Comparison of ENCODE assay signal across 13 cellular contexts in the genomic region with DNA sequence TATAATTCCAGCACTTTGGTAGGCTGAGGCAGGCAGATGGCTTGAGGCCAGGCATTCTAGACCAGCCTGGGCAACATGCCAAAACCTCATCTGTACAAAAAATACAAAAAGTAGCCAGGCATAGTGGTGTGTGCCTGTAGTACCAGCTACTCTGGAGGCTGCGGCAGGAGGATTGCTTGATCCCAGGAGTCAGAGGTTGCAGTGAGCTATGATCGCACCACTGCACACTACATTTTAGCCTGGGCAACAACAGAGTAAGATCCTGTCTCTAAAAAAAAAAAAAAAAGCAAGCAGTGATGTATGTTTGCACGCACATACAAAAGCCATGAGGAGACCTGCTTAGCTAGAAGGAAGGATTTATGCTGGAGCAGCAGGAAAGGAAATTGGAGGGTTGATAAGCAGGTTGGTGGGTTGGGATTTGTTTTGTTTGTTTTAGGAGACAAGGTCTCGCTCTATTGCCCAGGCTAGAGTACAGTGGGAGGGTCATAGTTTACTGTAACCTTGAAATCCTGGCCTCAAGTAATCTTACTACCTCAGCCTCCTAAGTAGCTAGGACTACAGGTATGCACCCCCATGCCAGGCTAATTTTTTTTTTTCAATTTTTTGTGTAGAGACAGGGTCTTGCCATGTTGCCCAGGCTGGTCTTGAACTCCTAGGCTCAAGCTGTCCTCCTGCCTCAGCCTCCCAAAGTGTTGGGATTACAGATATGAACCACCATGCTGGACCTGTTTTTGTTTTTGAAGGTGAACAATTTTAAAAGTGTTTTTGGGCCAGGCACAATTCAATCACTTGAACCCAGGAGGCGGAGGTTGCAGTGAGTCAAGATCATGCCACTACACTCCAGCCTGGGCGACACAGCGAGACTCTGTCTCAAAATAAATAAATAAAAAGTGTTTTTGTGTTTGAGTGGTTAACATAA. TPM values are rescaled to one million over a fixed set of nuclear protein-coding genes. Genes with fewer than 3 reads are reported as not detected.
DNase-seq lines count a peak whose midpoint lies in the region; ATAC-seq and TF ChIP-seq lines count a peak whose summit lies in the region.
"Had no signal": no experiment of that assay in that cellular context is flagged by ENCODE, and none has a peak within 500 bp of the region (broad histone marks: within the 10 kb centered on the region; RNA-seq: fewer than 3 reads in every experiment).

No MANE protein-coding gene starts in this region.

- intact Hi-C loops in thyroid gland (cut with DNase I): no loop called here

- no peak overlapping the region for H3K4me3 Mint-ChIP-seq in activated naive CD4-positive, alpha-beta T cell treated with anti-CD3 and anti-CD28 coated beads, Interleukin-2, amount 50 U/mL, for 24 hours
- no peak overlapping the region for H3K4me3 Mint-ChIP-seq in activated naive CD4-positive, alpha-beta T cell treated with anti-CD3 and anti-CD28 coated beads, Interleukin-2, amount 10 ng/mL, durations not matched to agents 7 days and 5 days

- H3K4me1 Mint-ChIP-seq in activated naive CD4-positive, alpha-beta T cell treated with anti-CD3 and anti-CD28 coated beads, Interleukin-2, amount 50 U/mL, for 24 hours: peaks cover 28% of the 10 kb centered on the region
- peaks cover 33% of the 10 kb centered on the region for H3K4me1 Mint-ChIP-seq in activated naive CD4-positive, alpha-beta T cell treated with anti-CD3 and anti-CD28 coated beads, Interleukin-2, amount 10 ng/mL, durations not matched to agents 7 days and 5 days

- no peak for ATAC-seq in HG02970 (IDR thresholded peaks at IDR 0.05; ENCODE audit: low FRiP score, unreplicated experiment)
- no peak for ATAC-seq in HG02938 (IDR thresholded peaks at IDR 0.05; ENCODE audit: unreplicated experiment)

- H3K27ac Mint-ChIP-seq in activated naive CD4-positive, alpha-beta T cell treated with anti-CD3 and anti-CD28 coated beads, Interleukin-2, amount 50 U/mL, for 24 hours: peak overlapping the region; percentile 7
- H3K27ac Mint-ChIP-seq in activated naive CD4-positive, alpha-beta T cell treated with anti-CD3 and anti-CD28 coated beads, Interleukin-2, amount 10 ng/mL, durations not matched to agents 7 days and 5 days: no peak overlapping the region

- TF ChIP-seq POLR2A in thyroid gland (IDR thresholded peaks at IDR 0.05): no peak

- no peaks in the 10 kb centered on the region for H3K27me3 ChIP-seq in thyroid gland
- H3K27me3 ChIP-seq: dorsolateral prefrontal cortex had no signal

- no peaks in the 10 kb centered on the region for H3K9me3 Mint-ChIP-seq in activated naive CD4-positive, alpha-beta T cell treated with anti-CD3 and anti-CD28 coated beads, Interleukin-2, amount 50 U/mL, for 24 hours
- H3K9me3 Mint-ChIP-seq in activated naive CD4-positive, alpha-beta T cell treated with anti-CD3 and anti-CD28 coated beads, Interleukin-2, amount 10 ng/mL, durations not matched to agents 7 days and 5 days: no peaks in the 10 kb centered on the region
- H3K9me3 Mint-ChIP-seq: naive B cell had no signal

- no peak overlapping the region for H3K4me3 ChIP-seq in thyroid gland (replicated peaks in 1 of 3)
- H3K4me3 ChIP-seq: dorsolateral prefrontal cortex had no signal

- TF ChIP-seq CTCF in thyroid gland (IDR thresholded peaks at IDR 0.05): no peak

- no peaks in the 10 kb centered on the region for H3K36me3 ChIP-seq in thyroid gland

- H3K36me3 Mint-ChIP-seq in activated naive CD4-positive, alpha-beta T cell treated with anti-CD3 and anti-CD28 coated beads, Interleukin-2, amount 50 U/mL, for 24 hours: peaks cover 2% of the 10 kb centered on the region
- peaks cover 14% of the 10 kb centered on the region for H3K36me3 Mint-ChIP-seq in activated naive CD4-positive, alpha-beta T cell treated with anti-CD3 and anti-CD28 coated beads, Interleukin-2, amount 10 ng/mL, durations not matched to agents 7 days and 5 days

- no peaks in the 10 kb centered on the region for H3K9me3 ChIP-seq in thyroid gland

- no peaks in the 10 kb centered on the region for H3K27me3 Mint-ChIP-seq in activated naive CD4-positive, alpha-beta T cell treated with anti-CD3 and anti-CD28 coated beads, Interleukin-2, amount 50 U/mL, for 24 hours
- H3K27me3 Mint-ChIP-seq in activated naive CD4-positive, alpha-beta T cell treated with anti-CD3 and anti-CD28 coated beads, Interleukin-2, amount 10 ng/mL, durations not matched to agents 7 days and 5 days: no peaks in the 10 kb centered on the region
- H3K27me3 Mint-ChIP-seq: naive B cell had no signal

- DNase-seq in activated naive CD4-positive, alpha-beta T cell treated with anti-CD3 and anti-CD28 coated beads, Interleukin-2, amount 10 ng/mL, durations not matched to agents 7 days and 5 days: no peak
- peak; percentile 90 for DNase-seq in NCI-H2171 treated with DMSO at 0.1 percent for 48 hours (lab: John Stamatoyannopoulos, UW)
- peak; percentile 57 for DNase-seq in astrocyte of the hippocampus (ENCODE audit: low read depth, low spot score)
- peak; percentile 29 to 37 for DNase-seq in thyroid gland
- DNase-seq in NOMO-1 treated with DMSO at 0.1 percent for 48 hours (lab: John Stamatoyannopoulos, UW; ENCODE audit: unreplicated experiment): no peak
- DNase-seq: dorsolateral prefrontal cortex; islet precursor cell; naive B cell; stimulated activated CD4-positive, alpha-beta T cell treated with anti-CD3 and anti-CD28 coated beads, Interleukin-4, amount 100 ng/mL, for 4 hours; stimulated activated naive CD4-positive, alpha-beta T cell treated with Interleukin-2 at 50 U/mL for 16 hours had no signal

- no peak overlapping the region for H3K27ac ChIP-seq in thyroid gland
- H3K27ac ChIP-seq: dorsolateral prefrontal cortex had no signal

- peaks cover 8 to 11% of the 10 kb centered on the region in 2 donors for H3K4me1 ChIP-seq in thyroid gland

- CTCF ChIA-PET in activated naive CD4-positive, alpha-beta T cell treated with anti-CD3 and anti-CD28 coated beads, Interleukin-2, amount 10 ng/mL, durations not matched to agents 7 days and 5 days (lab: Charles Lee): no interaction called here

- WGBS in thyroid gland, 2 donors: 86 to 88% methylated on average over 7 of the region's 7 CpGs

RNA-seq across cellular contexts. Expression of gene ZSWIM3, which starts 4.0 kb away (rescaled TPM):
- total RNA-seq in thyroid gland: 1 to 10 TPM; 2.2 to 4.5 (median 3.9) TPM

RNA-seq across cellular contexts. Expression of gene ACOT8, which starts 4.2 kb away (rescaled TPM):
- total RNA-seq in thyroid gland: 10 to 100 TPM; 36.3 to 73.8 (median 50.6) TPM

RNA-seq across cellular contexts. Expression of gene ZSWIM1, which starts 19.6 kb away (rescaled TPM):
- total RNA-seq in thyroid gland: 10 to 100 TPM in 2 of 4 donors, 1 to 10 TPM in 2; 7.7 to 14.6 (median 10.9) TPM

RNA-seq across cellular contexts. Expression of gene SPATA25, which starts 26.0 kb away (rescaled TPM):
- 1 to 10 TPM in 3 of 4 donors, not detected in 1; 3.0 to 8.8 (median 5.0) TPM for total RNA-seq in thyroid gland

RNA-seq across cellular contexts. Expression of gene SNX21, which starts 27.8 kb away (rescaled TPM):
- total RNA-seq in thyroid gland: 10 to 100 TPM; 41.5 to 54.9 (median 48.8) TPM

Comparison
In these comparisons a context has a peak if more than half of its experiments do, and no peak if none do; other contexts are left out.
1. DNase-seq: peak in NCI-H2171 treated with DMSO at 0.1 percent for 48 hours (single experiment), astrocyte of the hippocampus (single experiment) and thyroid gland (2 of 2); none in activated naive CD4-positive, alpha-beta T cell treated with anti-CD3 and anti-CD28 coated beads, Interleukin-2, amount 10 ng/mL, durations not matched to agents 7 days and 5 days (single experiment) and NOMO-1 treated with DMSO at 0.1 percent for 48 hours (single experiment).